7 cellular contexts compared by ENCODE assay signal in genomic region chr17:44004077-44004760, GRCh38. TPM values are rescaled to one million over a fixed set of nuclear protein-coding genes. Genes with fewer than 3 reads are reported as not detected.
DNase-seq lines count a peak whose midpoint lies in the region; ATAC-seq and TF ChIP-seq lines count a peak whose summit lies in the region.

Gene NAGS, plus strand, starts transcription at chr17:44004622. Its CDS starts 42 bp downstream, at chr17:44004664.

- H3K27me3 ChIP-seq in fibroblast of lung (ENCODE audit: control insufficient read depth, insufficient read depth, low read length) (no peaks in the 10 kb centered on the region), psoas muscle (ENCODE audit: insufficient read depth in 3 of 3, low read length in 2 of 3) (peaks cover 0 to 49% (median 19%) of the 10 kb centered on the region in 3 donors)

- peaks cover 1% of the 10 kb centered on the region for H3K36me3 ChIP-seq in fibroblast of lung (ENCODE audit: control insufficient read depth, insufficient read depth, low read length)
- H3K36me3 ChIP-seq in psoas muscle (ENCODE audit: insufficient read depth in 1 of 2, low read depth in 1 of 2), result peaks cover 0 to 2% of the 10 kb centered on the region in 2 donors

- POLR2A ChIA-PET in HEK293T (lab: Yijun Ruan, JAX), result no interaction called here

- peaks cover 17% of the 10 kb centered on the region for H3K4me1 ChIP-seq in fibroblast of lung (ENCODE audit: control insufficient read depth, extremely low read depth, insufficient read depth, low read length)
- H3K4me1 ChIP-seq in psoas muscle, result peaks cover 30% of the 10 kb centered on the region

- H3K4me3 ChIP-seq in fibroblast of lung (replicated peaks in 1 of 4; ENCODE audit: control extremely low read depth in 1 of 4, insufficient read depth in 1 of 4, low read depth in 3 of 4, low read length in 4 of 4), result peak within 1 kb of the TSS in 3 of 4 experiments; percentile 20 to 71 (median 67)
- H3K4me3 ChIP-seq in psoas muscle, result peak within 1 kb of the TSS; percentile 69

- TF ChIP-seq CTCF in fibroblast of lung (conservative IDR thresholded peaks at IDR 0.05 in 1 of 2, IDR thresholded peaks at IDR 0.05 in 1 of 2; ENCODE audit: low read depth in 1 of 2, low read length in 2 of 2) (no peak), psoas muscle (IDR thresholded peaks at IDR 0.05) (no peak)

- no peak within 1 kb of the TSS for H3K9ac ChIP-seq in fibroblast of lung (ENCODE audit: insufficient read depth, low read length)

- intact Hi-C loops in psoas muscle (cut with DNase I), result no loop called here

- H4K20me1 ChIP-seq in fibroblast of lung (ENCODE audit: control insufficient read depth, extremely low read depth, insufficient read depth, low read length), result no peaks in the 10 kb centered on the region

- peak within 1 kb of the TSS; percentile 71 for H3K4me2 ChIP-seq in fibroblast of lung (ENCODE audit: extremely low read depth, insufficient read depth, low read length)

- DNase-seq in HCEC 1CT (peak; percentile 41), SW 1271 (lab: John Stamatoyannopoulos, UW) (peak; percentile 47 to 71), fibroblast of lung (ENCODE audit: low read depth in 2 of 2) (peak in 1 of 2 donors; percentile 49), psoas muscle (peak; percentile 24 to 47), HEK293T (ENCODE audit: extremely low spot score) (no peak), AG08395 (ENCODE audit: low spot score) (no peak)

- no peak within 1 kb of the TSS for H3K27ac ChIP-seq in fibroblast of lung (ENCODE audit: insufficient read depth, low read length)
- H3K27ac ChIP-seq in psoas muscle, result no peak within 1 kb of the TSS

- no peak for ATAC-seq in psoas muscle
- ATAC-seq in GM18873 (IDR thresholded peaks at IDR 0.05; ENCODE audit: low FRiP score, unreplicated experiment), result no peak

- H3K79me2 ChIP-seq in fibroblast of lung (ENCODE audit: control insufficient read depth, insufficient read depth, low read length), result no peaks in the 10 kb centered on the region

- CTCF ChIA-PET in HEK293T (lab: Yijun Ruan, JAX), result interaction anchor here (0.6 kb wide), 1 partner anchor 355 kb away, joined by 3 read pairs; no protein-coding TSS in a partner anchor

- WGBS in psoas muscle, 3 donors, result 9 to 13% (median 12%) methylated on average over 24 to 25 of the region's 25 CpGs

- H2AFZ ChIP-seq in fibroblast of lung (ENCODE audit: low read length), result no peak within 1 kb of the TSS

- H3K9me3 ChIP-seq in fibroblast of lung (ENCODE audit: control insufficient read depth, insufficient read depth, low read depth, low read length) (no peaks in the 10 kb centered on the region), psoas muscle (no peaks in the 10 kb centered on the region)

TF ChIP-seq in HEK293T, 16 proteins besides CTCF, POLR2A, EP300 and RAD21:
- TF ChIP-seq FOXA1 (IDR thresholded peaks at IDR 0.05) (no peak), L3MBTL2 (conservative IDR thresholded peaks at IDR 0.05) (no peak), HDGF (IDR thresholded peaks at IDR 0.05; ENCODE audit: borderline replicate concordance) (no peak), ARNT (IDR thresholded peaks at IDR 0.05) (no peak), NFRKB (IDR thresholded peaks at IDR 0.05) (no peak), SUZ12 (IDR thresholded peaks at IDR 0.05) (no peak), LEF1 (IDR thresholded peaks at IDR 0.05; ENCODE audit: borderline replicate concordance) (no peak), PKNOX1 (IDR thresholded peaks at IDR 0.05) (no peak), CTBP1 (IDR thresholded peaks at IDR 0.05; ENCODE audit: borderline replicate concordance) (no peak), SP1 (IDR thresholded peaks at IDR 0.05) (no peak), ZNF384 (IDR thresholded peaks at IDR 0.05) (no peak), FOXM1 (IDR thresholded peaks at IDR 0.05; ENCODE audit: borderline replicate concordance) (no peak), ELF4 (IDR thresholded peaks at IDR 0.05) (no peak), BHLHE40 (IDR thresholded peaks at IDR 0.05; ENCODE audit: borderline replicate concordance) (no peak)

RNA-seq across cellular contexts. Expression of gene NAGS, which starts in this region (rescaled TPM):
- total RNA-seq in fibroblast of lung, result 3.3 and 7.4 TPM in 2 replicates
- 0.58 and 0.95 TPM in 2 replicates for polyA plus RNA-seq in fibroblast of lung
- 0.78 and 1.9 TPM in 2 replicates for polyA plus RNA-seq in fibroblast of lung (2012)
- 0.30 TPM in 1 of 2 replicates, not detected in the other for polyA minus RNA-seq in fibroblast of lung (ENCODE audit: low replicate concordance)
- under 1 TPM in 2 of 4 donors, not detected in 2; 0.20 to 0.28 TPM for total RNA-seq in psoas muscle
- 10 to 100 TPM in 1 of 3 donors, under 1 TPM in 2; 0.10 to 13.5 (median 0.11) TPM for polyA plus RNA-seq in psoas muscle

Comparison
In these comparisons a context has a peak if more than half of its experiments do, and no peak if none do; other contexts are left out.
1. DNase-seq: peak in HCEC 1CT (single experiment), SW 1271 (2 of 2) and psoas muscle (2 of 2); none in HEK293T (single experiment) and AG08395 (single experiment).